24 cellular contexts compared by ENCODE assay signal in the genomic region with DNA sequence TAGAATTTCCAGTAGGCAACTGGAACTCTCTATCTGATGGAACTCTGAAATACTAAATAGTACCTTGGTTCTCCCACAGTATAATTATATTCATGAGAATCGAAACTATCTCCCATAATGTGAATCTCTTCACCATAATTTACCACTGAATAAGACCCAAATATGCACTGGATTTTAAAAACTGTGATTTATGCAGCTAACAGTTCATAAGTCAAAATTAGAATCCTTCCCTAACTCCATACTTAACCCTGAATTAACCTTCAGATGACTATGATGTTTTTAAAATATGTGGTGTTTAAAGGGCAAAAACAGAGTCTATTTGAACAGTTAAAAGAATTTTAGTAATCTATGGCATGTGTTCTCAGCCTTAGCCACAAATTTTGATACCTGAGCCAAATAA. TPM values are rescaled to one million over a fixed set of nuclear protein-coding genes. Genes with fewer than 3 reads are reported as not detected.
"Had no signal": no experiment of that assay in that cellular context is flagged by ENCODE, and none has a peak within 500 bp of the region (broad histone marks: within the 10 kb centered on the region; RNA-seq: fewer than 3 reads in every experiment).

No MANE protein-coding gene starts in this region.

- H3K4me3 Mint-ChIP-seq: activated CD4-positive, alpha-beta T cell treated with anti-CD3 and anti-CD28 coated beads for 36 hours; activated naive CD8-positive, alpha-beta T cell treated with anti-CD3 and anti-CD28 coated beads for 36 hours; activated T-cell treated with anti-CD3 and anti-CD28 coated beads, Interleukin-2, amount 50 U/mL, for 24 hours; central memory CD8-positive, alpha-beta T cell; natural killer cell treated with Interleukin-12 subunit alpha and Interleukin-12 subunit beta and Interleukin-15 and Interleukin-18, amount 100 ng/mL, for 72 hours; stimulated activated naive B cell treated with anti-CD40 and anti-IgM and Interleukin-4, amounts not matched to agents 10 μg/mL and 1 μg/mL and 100 μg/mL, for 72 hours; type B pancreatic cell had no signal

- H3K36me3 Mint-ChIP-seq: activated naive CD8-positive, alpha-beta T cell treated with anti-CD3 and anti-CD28 coated beads for 36 hours; natural killer cell treated with Interleukin-12 subunit alpha and Interleukin-12 subunit beta and Interleukin-15 and Interleukin-18, amount 100 ng/mL, for 72 hours had no signal

- H3K27me3 Mint-ChIP-seq: activated CD4-positive, alpha-beta T cell treated with anti-CD3 and anti-CD28 coated beads for 36 hours; activated naive CD8-positive, alpha-beta T cell treated with anti-CD3 and anti-CD28 coated beads for 36 hours; activated T-cell treated with anti-CD3 and anti-CD28 coated beads, Interleukin-2, amount 50 U/mL, for 24 hours; central memory CD8-positive, alpha-beta T cell; natural killer cell treated with Interleukin-12 subunit alpha and Interleukin-12 subunit beta and Interleukin-15 and Interleukin-18, amount 100 ng/mL, for 72 hours; stimulated activated naive B cell treated with anti-CD40 and anti-IgM and Interleukin-4, amounts not matched to agents 10 μg/mL and 1 μg/mL and 100 μg/mL, for 72 hours; type B pancreatic cell had no signal

- H3K27me3 ChIP-seq: breast epithelium, gastrocnemius medialis had no signal

- H3K27ac Mint-ChIP-seq: activated CD4-positive, alpha-beta T cell treated with anti-CD3 and anti-CD28 coated beads for 36 hours; activated naive CD8-positive, alpha-beta T cell treated with anti-CD3 and anti-CD28 coated beads for 36 hours; activated T-cell treated with anti-CD3 and anti-CD28 coated beads, Interleukin-2, amount 50 U/mL, for 24 hours; activated T-helper 2 cell treated with anti-CD3 and anti-CD28 coated beads, Interferon-gamma antibody, Interleukin-2, Interleukin-4, amounts not matched to agents 10 μg/mL and 5 μg/mL and 100 μg/mL, durations not matched to agents 14 hours and 24 hours and 36 hours; natural killer cell treated with Interleukin-12 subunit alpha and Interleukin-12 subunit beta and Interleukin-15 and Interleukin-18, amount 100 ng/mL, for 72 hours; type B pancreatic cell had no signal

- H3K36me3 ChIP-seq: breast epithelium, gastrocnemius medialis, thoracic aorta had no signal

- H3K9me3 Mint-ChIP-seq: activated naive CD8-positive, alpha-beta T cell treated with anti-CD3 and anti-CD28 coated beads for 36 hours; activated T-cell treated with anti-CD3 and anti-CD28 coated beads, Interleukin-2, amount 50 U/mL, for 24 hours; activated T-helper 2 cell treated with anti-CD3 and anti-CD28 coated beads, Interferon-gamma antibody, Interleukin-2, Interleukin-4, amounts not matched to agents 10 μg/mL and 5 μg/mL and 100 μg/mL, durations not matched to agents 14 hours and 24 hours and 36 hours; central memory CD8-positive, alpha-beta T cell; natural killer cell treated with Interleukin-12 subunit alpha and Interleukin-12 subunit beta and Interleukin-15 and Interleukin-18, amount 100 ng/mL, for 72 hours had no signal

- DNase-seq: activated CD4-positive, alpha-beta T cell treated with anti-CD3 and anti-CD28 coated beads for 36 hours; activated CD4-positive, alpha-beta T cell treated with anti-CD3 and anti-CD28 coated beads, Interleukin-2, amount 50 U/mL, for 4 hours; activated CD8-positive, alpha-beta memory T cell treated with anti-CD3 and anti-CD28 coated beads for 24 hours; activated CD8-positive, alpha-beta memory T cell treated with anti-CD3 and anti-CD28 coated beads, Interleukin-2, amount 50 U/mL, for 4 hours; activated naive CD4-positive, alpha-beta T cell treated with Interleukin-2 at 50 U/mL for 16 hours; activated naive CD8-positive, alpha-beta T cell treated with anti-CD3 and anti-CD28 coated beads for 36 hours; activated T-cell treated with anti-CD3 and anti-CD28 coated beads, Interleukin-2, amount 50 U/mL, for 24 hours; effector memory CD4-positive, alpha-beta T cell; gastrocnemius medialis; hippocampal formation; midbrain; right cardiac atrium; stimulated activated CD4-positive, alpha-beta T cell treated with anti-CD3 and anti-CD28 coated beads, Interleukin-2, amount 100 ng/mL, for 24 hours; stimulated activated naive B cell treated with anti-CD40 and anti-IgM and Interleukin-4, amounts not matched to agents 10 μg/mL and 1 μg/mL and 100 μg/mL, for 72 hours; T-helper 9 cell had no signal

- H3K4me3 ChIP-seq: breast epithelium, gastrocnemius medialis, thoracic aorta had no signal

- H3K9me3 ChIP-seq: breast epithelium, gastrocnemius medialis, thoracic aorta had no signal

- ATAC-seq: activated CD4-positive, alpha-beta T cell treated with anti-CD3 and anti-CD28 coated beads for 36 hours; esophagus mucosa; gastrocnemius medialis; left ventricle myocardium superior; natural killer cell treated with Interleukin-12 subunit alpha and Interleukin-12 subunit beta and Interleukin-15 and Interleukin-18, amount 100 ng/mL, for 72 hours; right cardiac atrium; stimulated activated naive B cell treated with anti-CD40 and anti-IgM and Interleukin-4, amounts not matched to agents 10 μg/mL and 1 μg/mL and 100 μg/mL, for 72 hours had no signal

- H3K27ac ChIP-seq: breast epithelium, gastrocnemius medialis, parathyroid adenoma, thoracic aorta had no signal

RNA-seq across cellular contexts. Expression of a gene that starts 22.9 kb away (rescaled TPM):
- total RNA-seq: activated CD4-positive, alpha-beta T cell treated with anti-CD3 and anti-CD28 coated beads for 36 hours; activated naive CD8-positive, alpha-beta T cell treated with anti-CD3 and anti-CD28 coated beads for 36 hours; activated T-helper 2 cell treated with anti-CD3 and anti-CD28 coated beads, Interferon-gamma antibody, Interleukin-2, Interleukin-4, amounts not matched to agents 10 μg/mL and 5 μg/mL and 100 μg/mL, durations not matched to agents 14 hours and 24 hours and 36 hours; natural killer cell treated with Interleukin-12 subunit alpha and Interleukin-12 subunit beta and Interleukin-15 and Interleukin-18, amount 100 ng/mL, for 72 hours had no signal
